In the genomic region with DNA sequence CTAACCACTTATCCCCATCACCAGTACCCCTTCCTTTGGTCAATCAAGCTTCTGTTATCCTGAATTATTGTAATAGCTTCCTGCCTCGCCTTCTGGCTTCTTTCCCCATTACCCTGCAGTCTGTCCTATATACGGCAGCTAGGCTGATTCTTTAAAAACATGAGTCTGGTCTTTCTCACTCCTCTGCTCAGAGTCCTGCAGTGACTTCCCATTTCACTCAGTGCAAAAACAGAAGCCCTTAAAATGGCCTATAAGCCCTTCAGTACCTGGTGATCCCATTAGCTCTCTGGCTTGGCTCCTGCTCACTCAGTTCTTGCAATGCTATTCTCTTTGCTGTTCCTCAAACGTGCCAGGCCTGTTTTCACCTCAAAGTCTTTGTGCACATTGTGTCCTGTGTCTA, we compare ENCODE assay signal across 17 cellular contexts. TPM values are rescaled to one million over a fixed set of nuclear protein-coding genes. Genes with fewer than 3 reads are reported as not detected.
DNase-seq lines count a peak whose midpoint lies in the region; ATAC-seq and TF ChIP-seq lines count a peak whose summit lies in the region.
"Had no signal": no experiment of that assay in that cellular context is flagged by ENCODE, and none has a peak within 500 bp of the region (broad histone marks: within the 10 kb centered on the region; RNA-seq: fewer than 3 reads in every experiment).

No MANE protein-coding gene starts in this region.

- H3K4me2 ChIP-seq in GM23338 (no peak overlapping the region), SK-N-SH (no peak overlapping the region)

- no peaks in the 10 kb centered on the region for H3K4me1 Mint-ChIP-seq in GM23338

- 0 out of 2 replicates have a peak overlapping the region, but pooled peaks have one; percentile 38 for H2AFZ ChIP-seq in GM23338
- no peak overlapping the region for H2AFZ ChIP-seq in SK-N-SH (ENCODE audit: low read depth)

- H3K4me1 ChIP-seq in BE2C: peaks cover 31% of the 10 kb centered on the region
- H3K4me1 ChIP-seq in GM23338 (ENCODE audit: insufficient read depth): no peaks in the 10 kb centered on the region
- H3K4me1 ChIP-seq in SK-N-SH (ENCODE audit: control insufficient read depth in 1 of 2, insufficient read depth in 2 of 2, low read depth in 1 of 2, low read length in 1 of 2): peaks cover 0 to 8% of the 10 kb centered on the region in 2 experiments; a peak in 2 of 4 replicates
- no peaks in the 10 kb centered on the region for H3K4me1 ChIP-seq in mesodermal cell (ENCODE audit: control insufficient read depth, insufficient read depth, low read length, poor library complexity, severe bottlenecking)

- CTCF ChIA-PET in SK-N-SH (lab: Yijun Ruan, JAX): interaction anchor here (1.2 to 8.8 kb wide), 2 partner anchors 15 to 337 kb away, joined by 3 to 65 read pairs; no protein-coding TSS in a partner anchor

- H3K9ac ChIP-seq in SK-N-SH: no peak overlapping the region

- peaks cover 3% of the 10 kb centered on the region for H3K27me3 Mint-ChIP-seq in GM23338 (ENCODE audit: insufficient read depth, low read depth, poor library complexity)

- H3K4me3 ChIP-seq in BE2C (ENCODE audit: low read depth, low read length) (peak overlapping the region; percentile 42), GM23338 (no peak overlapping the region), SK-N-SH (ENCODE audit: low read depth in 2 of 2, low read length in 1 of 2) (no peak overlapping the region), mesodermal cell (ENCODE audit: extremely low read depth, insufficient read depth, low read length, poor library complexity, severe bottlenecking) (no peak overlapping the region)

- H3F3A ChIP-seq in GM23338 (replicated peaks; ENCODE audit: low read depth) (no peaks in the 10 kb centered on the region), SK-N-SH (replicated peaks; ENCODE audit: insufficient read depth) (no peaks in the 10 kb centered on the region)

- DNase-seq in BE2C (peak; percentile 72), GM23338 (ENCODE audit: low spot score) (no peak), SK-N-SH (peak; percentile 23), NK-92 (lab: John Stamatoyannopoulos, UW; ENCODE audit: unreplicated experiment) (no peak), NCI-H510A treated with DMSO at 0.1 percent for 48 hours (lab: John Stamatoyannopoulos, UW) (no peak), medulla oblongata (ENCODE audit: extremely low spot score) (no peak)
- DNase-seq: ACHN; CD4-positive, alpha-beta T cell; DMS153; DMS79 treated with DMSO at 0.1 percent for 48 hours; GF-D8; GOT3; H7; HFFc6 had no signal

- H3K9me3 Mint-ChIP-seq in GM23338: no peaks in the 10 kb centered on the region
- H3K9me3 Mint-ChIP-seq: CD4-positive, alpha-beta T cell; HFFc6 had no signal

- H4K20me1 ChIP-seq in GM23338 (replicated peaks; ENCODE audit: insufficient read depth) (no peaks in the 10 kb centered on the region), SK-N-SH (ENCODE audit: insufficient read depth) (no peaks in the 10 kb centered on the region)

- ATAC-seq in GM23338: no peak
- ATAC-seq: HCT116 had no signal

- no peak overlapping the region for H3K4me3 Mint-ChIP-seq in GM23338
- H3K4me3 Mint-ChIP-seq: CD4-positive, alpha-beta T cell; HFFc6 had no signal

- no peaks in the 10 kb centered on the region for H3K27me3 ChIP-seq in BE2C
- H3K27me3 ChIP-seq in GM23338 (ENCODE audit: insufficient read depth): no peaks in the 10 kb centered on the region
- peaks cover 5% of the 10 kb centered on the region; the same call in 1 of the 2 replicates for H3K27me3 ChIP-seq in SK-N-SH (ENCODE audit: insufficient read depth)

- no peaks in the 10 kb centered on the region for H3K36me3 Mint-ChIP-seq in GM23338 (ENCODE audit: low read depth)

- WGBS in SK-N-SH (ENCODE audit: low lambda C conversion rate): 38% methylated on average over 3 of the region's 3 CpGs
- WGBS in mesodermal cell (ENCODE audit: insufficient coverage in 2 of 2), 2 experiments: 71 to 75% methylated on average over 3 of the region's 3 CpGs

- no peak overlapping the region for H3K27ac Mint-ChIP-seq in GM23338
- H3K27ac Mint-ChIP-seq: CD4-positive, alpha-beta T cell; HFFc6 had no signal

- TF ChIP-seq CTCF in BE2C (IDR thresholded peaks at IDR 0.05; ENCODE audit: low read depth, low read length) (no peak), GM23338 (conservative IDR thresholded peaks at IDR 0.05; ENCODE audit: low read depth in 2 of 2) (no peak), SK-N-SH (IDR thresholded peaks at IDR 0.05) (no peak)

- H3K9me3 ChIP-seq in BE2C: no peaks in the 10 kb centered on the region
- H3K9me3 ChIP-seq in SK-N-SH: no peaks in the 10 kb centered on the region
- no peaks in the 10 kb centered on the region for H3K9me3 ChIP-seq in mesodermal cell (ENCODE audit: control insufficient read depth, low read length)

- TF ChIP-seq EP300 in SK-N-SH (IDR thresholded peaks at IDR 0.05; ENCODE audit: borderline replicate concordance in 1 of 2, low read depth in 1 of 2, low read length in 1 of 2): peak in 1 of 2 experiments; percentile 48; a peak in 1 of 4 replicates

- POLR2A ChIA-PET in SK-N-SH (lab: Yijun Ruan, JAX): no interaction called here

- TF ChIP-seq RAD21 in SK-N-SH (IDR thresholded peaks at IDR 0.05; ENCODE audit: low read length): no peak

- no peak overlapping the region for H3K27ac ChIP-seq in GM23338 (ENCODE audit: low read depth)
- H3K27ac ChIP-seq in SK-N-SH (ENCODE audit: low read depth in 2 of 2, low read length in 1 of 2): peak overlapping the region in 1 of 2 experiments; percentile 65; a peak in 2 of 4 replicates
- peak overlapping the region; percentile 17 for H3K27ac ChIP-seq in mesodermal cell (ENCODE audit: low read depth, low read length, severe bottlenecking)
- H3K27ac ChIP-seq: C4-2B had no signal

- H3K79me2 ChIP-seq in GM23338 (replicated peaks; ENCODE audit: insufficient read depth) (no peaks in the 10 kb centered on the region), SK-N-SH (ENCODE audit: insufficient read depth) (no peaks in the 10 kb centered on the region)

- no peaks in the 10 kb centered on the region for H3K36me3 ChIP-seq in BE2C
- no peaks in the 10 kb centered on the region for H3K36me3 ChIP-seq in GM23338 (ENCODE audit: insufficient read depth)
- H3K36me3 ChIP-seq in SK-N-SH (replicated peaks in 1 of 2; ENCODE audit: control insufficient read depth in 1 of 2, insufficient read depth in 2 of 2, low read length in 1 of 2): no peaks in the 10 kb centered on the region
- no peaks in the 10 kb centered on the region for H3K36me3 ChIP-seq in mesodermal cell (ENCODE audit: control insufficient read depth, insufficient read depth, low read length)

- H3K9me2 ChIP-seq in GM23338 (ENCODE audit: insufficient read depth) (no peaks in the 10 kb centered on the region), SK-N-SH (no peaks in the 10 kb centered on the region)

TF ChIP-seq in SK-N-SH, 30 proteins besides CTCF, POLR2A, EP300 and RAD21:
- TF ChIP-seq GATA2 (CRISPR knock-in tag; IDR thresholded peaks at IDR 0.05) (0 out of 2 replicates have a peak, but pooled peaks have one; percentile 14), RCOR1 (IDR thresholded peaks at IDR 0.05; ENCODE audit: low read length) (no peak)

RNA-seq across cellular contexts. Expression of gene JRKL, which starts 58.4 kb away (rescaled TPM):
- 15.4 TPM for polyA plus RNA-seq in BE2C (2012; ENCODE audit: insufficient read depth, insufficient read length, low read depth)
- 4.5 and 5.2 TPM in 2 replicates for total RNA-seq in GM23338 (2014; rRNA removed; shearing (Covaris generic))
- polyA plus RNA-seq in GM23338 (2016; fragmentation: Nextera tagmentation; extraction: Ambion mirVana): 3.3 and 3.8 TPM in 2 replicates
- polyA plus RNA-seq in SK-N-SH (2012; rRNA removed): 3.8 and 5.3 TPM in 2 replicates
- polyA plus RNA-seq in SK-N-SH (2012; cell fraction: cytosol; rRNA removed): 7.5 and 9.1 TPM in 2 replicates
- polyA plus RNA-seq in SK-N-SH (2012; cell fraction: nucleus; rRNA removed): 0.83 and 3.0 TPM in 2 replicates
- polyA plus RNA-seq in mesodermal cell (2013, experiment 1 of 2): 7.6 TPM
- 9.4 TPM for polyA plus RNA-seq in mesodermal cell (2013, experiment 2 of 2)

RNA-seq across cellular contexts. Expression of gene CCDC82, which starts 58.5 kb away (rescaled TPM):
- polyA plus RNA-seq in BE2C (2012; ENCODE audit: insufficient read depth, insufficient read length, low read depth): 25.6 TPM
- total RNA-seq in GM23338 (2014; rRNA removed; shearing (Covaris generic)): 15.7 and 23.5 TPM in 2 replicates
- polyA plus RNA-seq in GM23338 (2016; fragmentation: Nextera tagmentation; extraction: Ambion mirVana) (40.0 and 45.8 TPM in 2 replicates), SK-N-SH (2012; rRNA removed) (8.7 and 12.8 TPM in 2 replicates)
- 10.2 and 14.8 TPM in 2 replicates for polyA plus RNA-seq in SK-N-SH (2012; cell fraction: cytosol; rRNA removed)
- 10.8 and 29.1 TPM in 2 replicates for polyA plus RNA-seq in SK-N-SH (2012; cell fraction: nucleus; rRNA removed)
- polyA plus RNA-seq in mesodermal cell (2013, experiment 1 of 2): 33.1 TPM
- 35.5 TPM for polyA plus RNA-seq in mesodermal cell (2013, experiment 2 of 2)

Comparison
In these comparisons a context has a peak if more than half of its experiments do, and no peak if none do; other contexts are left out.
1. DNase-seq: peak in BE2C (single experiment) and SK-N-SH (single experiment); none in GM23338 (single experiment), NK-92 (single experiment), NCI-H510A treated with DMSO at 0.1 percent for 48 hours (single experiment) and medulla oblongata (single experiment).